Comparison of ENCODE assay signal across 8 cellular contexts in the genomic region with DNA sequence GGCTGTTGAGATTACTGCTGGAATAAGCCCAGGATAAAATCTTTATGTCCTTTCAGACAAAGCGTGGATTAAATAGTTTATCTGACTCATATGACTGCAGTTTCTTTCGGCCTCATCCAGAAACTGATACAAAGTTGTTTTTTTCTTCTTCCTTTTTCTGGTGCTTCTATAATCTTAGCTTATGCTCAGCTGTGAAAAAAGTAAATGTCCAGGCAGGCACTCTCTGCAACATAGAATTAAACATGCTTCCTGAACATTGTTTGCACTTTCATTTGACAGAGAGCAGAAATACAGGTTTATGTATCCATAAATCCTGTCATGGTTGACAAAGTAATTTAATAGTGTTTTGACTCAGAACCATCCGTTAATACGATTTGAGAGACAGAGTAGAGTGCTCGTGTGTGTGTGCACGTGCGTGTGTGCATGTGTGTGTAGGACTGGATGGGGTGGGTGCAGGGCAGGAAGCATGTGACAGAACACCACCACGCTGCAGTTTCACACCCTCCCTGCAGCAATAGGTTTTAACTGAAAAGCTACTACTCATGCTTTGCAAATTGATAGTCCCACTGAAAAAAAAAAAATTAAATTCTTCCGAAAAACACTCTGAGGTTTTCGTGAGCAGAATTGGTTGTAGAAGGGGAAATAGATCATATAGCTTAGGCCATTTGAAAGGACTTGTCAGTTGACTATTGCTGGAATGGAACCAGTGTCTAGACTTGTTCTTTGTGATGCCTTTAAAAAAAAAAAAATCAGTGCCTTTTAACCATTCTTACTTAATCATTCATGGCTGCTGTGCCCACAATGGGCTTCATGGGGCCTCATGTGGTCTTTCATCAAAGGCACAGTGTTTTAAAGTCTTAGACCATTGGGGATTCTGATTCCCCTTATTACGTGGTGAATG.
DNase-seq lines count a peak whose midpoint lies in the region; ATAC-seq and TF ChIP-seq lines count a peak whose summit lies in the region.

No MANE protein-coding gene starts in this region.

- H3K27me3 ChIP-seq in dorsolateral prefrontal cortex: no peaks in the 10 kb centered on the region
- no peaks in the 10 kb centered on the region for H3K27me3 ChIP-seq in neutrophil
- H3K27me3 ChIP-seq in uterus: no peaks in the 10 kb centered on the region

- DNase-seq in GM12865 (ENCODE audit: low read depth): peak; percentile 94
- peak; percentile 76 for DNase-seq in NAMALWA (ENCODE audit: low spot score)
- DNase-seq in activated CD4-positive, CD25-positive, alpha-beta regulatory T cell treated with anti-CD3 and anti-CD28 coated beads, Interleukin-2, amount 50 U/mL, for 16 hours (ENCODE audit: low read depth, low spot score): peak; percentile 20
- peak; percentile 26 to 63 (median 60) for DNase-seq in dorsolateral prefrontal cortex
- peak in 1 of 2 donors; percentile 45 for DNase-seq in uterus
- no peak for DNase-seq in glomerular visceral epithelial cell (ENCODE audit: extremely low spot score)

- no peak for TF ChIP-seq POLR2A in uterus (IDR thresholded peaks at IDR 0.05)

- H3K4me3 ChIP-seq in GM12865 (ENCODE audit: low read depth, low read length) (peak overlapping the region; percentile 63), dorsolateral prefrontal cortex (peak overlapping the region in 57 of 59 donors; percentile 0 to 62 (median 38)), neutrophil (ENCODE audit: low read depth in 1 of 2, low read length in 1 of 2) (no peak overlapping the region), uterus (no peak overlapping the region)

- no peaks in the 10 kb centered on the region for H3K9me3 ChIP-seq in neutrophil
- no peaks in the 10 kb centered on the region for H3K9me3 ChIP-seq in uterus

- H3K27ac ChIP-seq in dorsolateral prefrontal cortex: peak overlapping the region in 58 of 59 donors; percentile 2 to 96 (median 78)
- H3K27ac ChIP-seq in neutrophil: peak overlapping the region; percentile 57
- H3K27ac ChIP-seq in uterus: peak overlapping the region; percentile 59 to 74

- intact Hi-C loops in dorsolateral prefrontal cortex (cut with DNase I) (loop anchor here in 1 of 2 donors (1.0 kb wide), 1 partner anchor 67 kb away; no protein-coding TSS in a partner anchor), uterus (cut with DNase I; ENCODE audit: low total_unique reads) (no loop called here)

- no peak for TF ChIP-seq CTCF in GM12865 (IDR thresholded peaks at IDR 0.05; ENCODE audit: insufficient read depth, low read depth, low read length, missing control alignments)
- peak in 1 of 56 donors; percentile 6 for TF ChIP-seq CTCF in dorsolateral prefrontal cortex (IDR thresholded peaks at IDR 0.05 in 54 of 56, conservative IDR thresholded peaks at IDR 0.05 in 2 of 56; ENCODE audit: low read depth in 1 of 56, partially characterized antibody in 56 of 56)
- no peak for TF ChIP-seq CTCF in neutrophil (IDR thresholded peaks at IDR 0.05)
- no peak for TF ChIP-seq CTCF in uterus (IDR thresholded peaks at IDR 0.05)

- H3K36me3 ChIP-seq in neutrophil: peaks cover 4% of the 10 kb centered on the region
- no peaks in the 10 kb centered on the region for H3K36me3 ChIP-seq in uterus

- H3K4me1 ChIP-seq in neutrophil (ENCODE audit: control insufficient read depth in 1 of 2, insufficient read depth in 1 of 2, low read depth in 1 of 2, low read length in 1 of 2) (peaks cover 12 to 23% of the 10 kb centered on the region in 2 experiments), uterus (peaks cover 0 to 16% of the 10 kb centered on the region in 2 donors)

- ATAC-seq in GM21825 (IDR thresholded peaks at IDR 0.05; ENCODE audit: unreplicated experiment): peak; percentile 90

Comparison
In these comparisons a context has a peak if more than half of its experiments do, and no peak if none do; other contexts are left out.
1. H3K4me3 ChIP-seq: peak in GM12865 (single experiment) and dorsolateral prefrontal cortex (57 of 59); none in neutrophil (0 of 2) and uterus (0 of 2).
2. Peak in every context shown above with its lines, with median percentiles within 50 percentile points of each other: H3K27ac ChIP-seq.